In the genomic region with DNA sequence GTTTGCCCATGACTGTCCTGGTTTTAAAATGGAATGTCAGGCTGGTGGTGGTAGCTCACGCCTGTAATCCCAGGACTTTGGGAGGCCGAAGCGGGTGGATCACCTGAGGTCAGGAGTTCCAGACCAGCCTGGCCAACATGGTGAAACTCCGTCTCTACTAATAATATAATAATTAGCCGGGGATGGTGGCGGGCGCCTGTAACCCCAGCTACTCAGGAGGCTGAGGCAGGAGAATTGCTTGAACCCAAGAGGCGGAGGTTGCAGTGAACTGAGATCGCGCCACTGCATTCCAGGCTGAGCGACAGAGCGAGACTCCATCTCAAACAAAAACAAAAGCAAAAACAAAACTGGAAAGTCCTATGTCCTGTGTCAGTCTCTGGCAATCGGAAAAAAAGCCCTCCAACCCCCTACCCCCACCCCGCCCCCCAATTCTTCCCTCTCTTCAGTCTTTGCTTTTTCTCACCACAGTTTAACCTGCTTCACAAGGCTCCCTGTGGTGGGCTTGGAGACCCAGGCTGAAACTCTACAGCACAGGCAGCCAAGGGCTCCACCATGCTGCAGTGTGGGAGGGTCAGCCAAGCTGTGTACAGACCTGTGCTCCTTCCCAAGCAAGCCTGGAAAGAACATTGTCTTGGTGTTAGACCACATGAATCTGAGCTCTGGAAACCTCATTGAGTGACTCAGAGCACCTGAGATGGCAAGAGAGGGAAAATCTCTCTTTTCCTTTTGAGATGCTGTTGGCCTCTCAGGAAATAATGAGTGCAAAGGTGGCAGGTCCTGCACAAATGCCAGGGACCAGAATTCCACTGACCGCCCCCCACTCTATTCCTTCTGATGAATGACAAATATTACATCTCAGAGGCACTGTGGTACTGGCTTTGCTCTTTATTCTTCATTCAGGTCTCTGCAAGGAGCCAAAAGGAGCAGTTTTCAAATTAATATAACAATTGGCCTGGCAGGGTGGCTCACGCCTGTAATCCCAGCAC, we compare ENCODE assay signal across 27 cellular contexts. TPM values are rescaled to one million over a fixed set of nuclear protein-coding genes. Genes with fewer than 3 reads are reported as not detected.
"Had no signal": no experiment of that assay in that cellular context is flagged by ENCODE, and none has a peak within 500 bp of the region (broad histone marks: within the 10 kb centered on the region; RNA-seq: fewer than 3 reads in every experiment).

No MANE protein-coding gene starts in this region.

- H3K36me3 ChIP-seq: breast epithelium, esophagus squamous epithelium, spleen, transverse colon had no signal

- H3K27ac ChIP-seq: breast epithelium, epithelial cell of prostate, esophagus squamous epithelium, spleen, testis, transverse colon had no signal

- H3K36me3 Mint-ChIP-seq: memory B cell had no signal

- H3K27me3 Mint-ChIP-seq: activated CD8-positive, alpha-beta T cell treated with anti-CD3 and anti-CD28 coated beads for 36 hours; central memory CD8-positive, alpha-beta T cell; dendritic cell treated with granulocyte-macrophage colony-stimulating factor and Interleukin-4, amounts not matched to agents 40 ng/mL and 50 ng/mL, for 4 days had no signal

- H3K4me3 Mint-ChIP-seq: activated CD4-positive, alpha-beta T cell treated with anti-CD3 and anti-CD28 coated beads, Interleukin-2, amount 10 ng/mL, durations not matched to agents 7 days and 5 days; activated CD8-positive, alpha-beta T cell treated with anti-CD3 and anti-CD28 coated beads for 36 hours; activated T-cell treated with anti-CD3 and anti-CD28 coated beads, Interleukin-2, amount 50 U/mL, for 4 hours; activated T-helper 17 cell treated with anti-CD3 and anti-CD28 coated beads, Interleukin-2, amount 50 U/mL, for 72 hours; central memory CD8-positive, alpha-beta T cell; dendritic cell treated with granulocyte-macrophage colony-stimulating factor and Interleukin-4, amounts not matched to agents 40 ng/mL and 50 ng/mL, for 4 days; memory B cell; natural killer cell treated with Interleukin-12 subunit alpha and Interleukin-12 subunit beta and Interleukin-15 and Interleukin-18, amount 100 ng/mL, for 72 hours; T-helper 1 cell treated with Interleukin-12 subunit alpha and Interleukin-12 subunit beta and Interleukin-4 antibody, amounts not matched to agents 30 μg/mL and 1 μg/mL, for 36 hours had no signal

- DNase-seq: activated CD4-positive, alpha-beta T cell treated with anti-CD3 and anti-CD28 coated beads, Interleukin-2, amount 10 ng/mL, durations not matched to agents 7 days and 5 days; activated CD4-positive, CD25-positive, alpha-beta regulatory T cell treated with anti-CD3 and anti-CD28 coated beads, Interleukin-2, amount 50 U/mL, for 72 hours; activated CD8-positive, alpha-beta T cell treated with anti-CD3 and anti-CD28 coated beads for 36 hours; activated gamma-delta T cell treated with Interleukin-2 at 50 U/mL for 16 hours; activated naive CD4-positive, alpha-beta T cell treated with anti-CD3 and anti-CD28 coated beads, Interleukin-2, amount 50 U/mL, for 16 hours; activated T-cell treated with anti-CD3 and anti-CD28 coated beads, Interleukin-2, amount 50 U/mL, for 4 hours; effector CD4-positive, alpha-beta T cell; esophagus squamous epithelium; islet precursor cell; left cardiac atrium; mucosa of descending colon; right cardiac atrium; spleen; stimulated activated naive CD4-positive, alpha-beta T cell; SW 1271; T-helper 9 cell; testis; transverse colon had no signal

- H3K4me3 ChIP-seq: breast epithelium, esophagus squamous epithelium, mucosa of descending colon, spleen, testis, transverse colon had no signal

- H3K27ac Mint-ChIP-seq: activated CD4-positive, alpha-beta T cell treated with anti-CD3 and anti-CD28 coated beads, Interleukin-2, amount 10 ng/mL, durations not matched to agents 7 days and 5 days; activated CD8-positive, alpha-beta T cell treated with anti-CD3 and anti-CD28 coated beads for 36 hours; activated T-helper 17 cell treated with anti-CD3 and anti-CD28 coated beads, Interleukin-2, amount 50 U/mL, for 72 hours; dendritic cell treated with granulocyte-macrophage colony-stimulating factor and Interleukin-4, amounts not matched to agents 40 ng/mL and 50 ng/mL, for 4 days; memory B cell; natural killer cell treated with Interleukin-12 subunit alpha and Interleukin-12 subunit beta and Interleukin-15 and Interleukin-18, amount 100 ng/mL, for 72 hours; T-helper 1 cell treated with Interleukin-12 subunit alpha and Interleukin-12 subunit beta and Interleukin-4 antibody, amounts not matched to agents 30 μg/mL and 1 μg/mL, for 36 hours had no signal

- H3K9me3 Mint-ChIP-seq: activated CD4-positive, alpha-beta T cell treated with anti-CD3 and anti-CD28 coated beads, Interleukin-2, amount 10 ng/mL, durations not matched to agents 7 days and 5 days; activated CD8-positive, alpha-beta T cell treated with anti-CD3 and anti-CD28 coated beads for 36 hours; activated T-cell treated with anti-CD3 and anti-CD28 coated beads, Interleukin-2, amount 50 U/mL, for 4 hours; activated T-helper 17 cell treated with anti-CD3 and anti-CD28 coated beads, Interleukin-2, amount 50 U/mL, for 72 hours; central memory CD8-positive, alpha-beta T cell; dendritic cell treated with granulocyte-macrophage colony-stimulating factor and Interleukin-4, amounts not matched to agents 40 ng/mL and 50 ng/mL, for 4 days; natural killer cell treated with Interleukin-12 subunit alpha and Interleukin-12 subunit beta and Interleukin-15 and Interleukin-18, amount 100 ng/mL, for 72 hours had no signal

- ATAC-seq: activated CD8-positive, alpha-beta T cell treated with anti-CD3 and anti-CD28 coated beads for 36 hours; activated T-cell treated with anti-CD3 and anti-CD28 coated beads, Interleukin-2, amount 50 U/mL, for 4 hours; activated T-helper 17 cell treated with anti-CD3 and anti-CD28 coated beads, Interleukin-2, amount 50 U/mL, for 72 hours; left cardiac atrium; mucosa of descending colon; natural killer cell treated with Interleukin-12 subunit alpha and Interleukin-12 subunit beta and Interleukin-15 and Interleukin-18, amount 100 ng/mL, for 72 hours; right cardiac atrium had no signal

- H3K4me1 ChIP-seq: breast epithelium, spleen, testis, transverse colon had no signal

- H3K4me1 Mint-ChIP-seq: activated CD4-positive, alpha-beta T cell treated with anti-CD3 and anti-CD28 coated beads, Interleukin-2, amount 10 ng/mL, durations not matched to agents 7 days and 5 days; activated T-helper 17 cell treated with anti-CD3 and anti-CD28 coated beads, Interleukin-2, amount 50 U/mL, for 72 hours; central memory CD8-positive, alpha-beta T cell; memory B cell had no signal

- H3K27me3 ChIP-seq: breast epithelium, testis, transverse colon had no signal

- H3K9me3 ChIP-seq: breast epithelium, esophagus squamous epithelium, mucosa of descending colon, testis, transverse colon had no signal

RNA-seq across cellular contexts. Expression of a gene that starts 16.7 kb away (rescaled TPM):
- total RNA-seq: activated CD4-positive, alpha-beta T cell treated with anti-CD3 and anti-CD28 coated beads, Interleukin-2, amount 10 ng/mL, durations not matched to agents 7 days and 5 days; activated T-helper 17 cell treated with anti-CD3 and anti-CD28 coated beads, Interleukin-2, amount 50 U/mL, for 72 hours; myocyte; natural killer cell treated with Interleukin-12 subunit alpha and Interleukin-12 subunit beta and Interleukin-15 and Interleukin-18, amount 100 ng/mL, for 72 hours had no signal
